In genomic region chr20:46090095-46090388, GRCh38 we compare ENCODE assay signal across 8 cellular contexts. TPM values are rescaled to one million over a fixed set of nuclear protein-coding genes. Genes with fewer than 3 reads are reported as not detected.
A peak's percentile ranks its signal among the peaks of the same experiment; 100 is the strongest.
DNase-seq lines count a peak whose midpoint lies in the region; ATAC-seq and TF ChIP-seq lines count a peak whose summit lies in the region.

No MANE protein-coding gene starts in this region.

- H3K79me2 ChIP-seq in mammary epithelial cell (ENCODE audit: insufficient read depth, low read length), result peaks cover 45% of the 10 kb centered on the region

- BruUV-seq in mammary epithelial cell (replicated peaks; lab: Mats Ljungman, UMichigan), result no TSS peak

- H3K9ac ChIP-seq in HUES6 (ENCODE audit: low read length) (no peak overlapping the region), mammary epithelial cell (ENCODE audit: insufficient read depth, low read length) (peak overlapping the region; percentile 84), muscle layer of colon (ENCODE audit: low read length) (no peak overlapping the region)

- H3K9me3 ChIP-seq in HUES6 (ENCODE audit: control insufficient read depth, insufficient read depth, low read depth, low read length) (no peaks in the 10 kb centered on the region), mammary epithelial cell (replicated peaks; ENCODE audit: insufficient read depth, low read length) (no peaks in the 10 kb centered on the region), muscle layer of colon (ENCODE audit: low read length) (no peaks in the 10 kb centered on the region)

- in situ Hi-C loops in mammary epithelial cell (cut with MboI; ENCODE audit: low sequenced_read_pairs in 2 of 2), result loop anchor here in 1 of 2 donors (25.0 kb wide), 1 partner anchor 278 kb away; the partner anchor contains the start of gene UBE2C

- ATAC-seq in GM21367 (IDR thresholded peaks at IDR 0.05; ENCODE audit: unreplicated experiment) (no peak), left colon (no peak)

- intact Hi-C loops in mammary epithelial cell (cut with micrococcal nuclease) (no loop called here), left colon (cut with DNase I, micrococcal nuclease) (no loop called here)

- TF ChIP-seq CTCF in AG04449 (IDR thresholded peaks at IDR 0.05; ENCODE audit: insufficient read depth, low read length, missing control alignments) (no peak), mammary epithelial cell (conservative IDR thresholded peaks at IDR 0.05 in 1 of 2, IDR thresholded peaks at IDR 0.05 in 1 of 2; ENCODE audit: extremely low read depth in 1 of 2, insufficient read depth in 1 of 2, low read depth in 1 of 2, low read length in 2 of 2) (no peak)

- H3K4me3 ChIP-seq in AG04449 (ENCODE audit: low read depth, low read length) (peak overlapping the region; percentile 92), HUES6 (ENCODE audit: low read depth, low read length) (peak overlapping the region; percentile 95), mammary epithelial cell (replicated peaks in 1 of 3; ENCODE audit: insufficient read depth in 1 of 3, low read depth in 2 of 3, low read length in 3 of 3) (peak overlapping the region; percentile 38 to 94 (median 91)), muscle layer of colon (ENCODE audit: low read depth in 1 of 2, low read length in 2 of 2) (peak overlapping the region; percentile 52 to 77)

- POLR2A ChIA-PET in AG04449 (lab: Yijun Ruan, JAX), result no interaction called here

- DNase-seq in AG04449 (ENCODE audit: low read depth, low spot score), result no peak
- no peak for DNase-seq in mammary epithelial cell
- no peak for DNase-seq in stimulated activated CD4-positive, alpha-beta T cell treated with anti-CD3 and anti-CD28 coated beads, Interleukin-1b, Interleukin-23, amount 100 ng/mL, for 48 hours
- DNase-seq in left colon, result no peak
- DNase-seq in hippocampal formation (lab: John Stamatoyannopoulos, UW), result no peak

- no peaks in the 10 kb centered on the region for H3K36me3 ChIP-seq in HUES6 (ENCODE audit: control insufficient read depth, insufficient read depth, low read length)
- no peaks in the 10 kb centered on the region for H3K36me3 ChIP-seq in mammary epithelial cell (ENCODE audit: insufficient read depth, low read length)
- no peaks in the 10 kb centered on the region for H3K36me3 ChIP-seq in muscle layer of colon (ENCODE audit: insufficient read depth, low read length)

- peak overlapping the region; percentile 94 for H2AFZ ChIP-seq in mammary epithelial cell (ENCODE audit: low read depth, low read length)

- no peaks in the 10 kb centered on the region for H3K27me3 ChIP-seq in HUES6 (ENCODE audit: control insufficient read depth, insufficient read depth, low read length)
- no peaks in the 10 kb centered on the region for H3K27me3 ChIP-seq in mammary epithelial cell (ENCODE audit: insufficient read depth, low read length)
- H3K27me3 ChIP-seq in muscle layer of colon (ENCODE audit: control insufficient read depth in 1 of 2, insufficient read depth in 2 of 2, low read length in 2 of 2), result no peaks in the 10 kb centered on the region

- 0% methylated on average over 5 of the region's 7 CpGs for WGBS in mammary epithelial cell (ENCODE audit: low coverage, missing lambda C conversion rate)

- dilution Hi-C loops in mammary epithelial cell (cut with HindIII; ENCODE audit: low sequenced_read_pairs), result no loop called here

- H3K4me1 ChIP-seq in HUES6 (ENCODE audit: control insufficient read depth, insufficient read depth, low read length) (peaks cover 13% of the 10 kb centered on the region), mammary epithelial cell (ENCODE audit: insufficient read depth, low read length) (peaks cover 17% of the 10 kb centered on the region), muscle layer of colon (ENCODE audit: insufficient read depth, low read length) (peaks cover 35% of the 10 kb centered on the region)

- peak overlapping the region; percentile 74 for H3K4me2 ChIP-seq in mammary epithelial cell (ENCODE audit: insufficient read depth, low read depth, low read length)

- peaks cover 6% of the 10 kb centered on the region for H4K20me1 ChIP-seq in mammary epithelial cell (ENCODE audit: insufficient read depth, low read length)

- CTCF ChIA-PET in AG04449 (lab: Yijun Ruan, JAX) (no interaction called here), mammary epithelial cell (lab: Charles Lee; ENCODE audit: low non-redundant PET) (no interaction called here)

- H3K27ac ChIP-seq in HUES6 (ENCODE audit: low read depth, low read length), result no peak overlapping the region
- H3K27ac ChIP-seq in mammary epithelial cell (ENCODE audit: insufficient read depth, low read depth, low read length), result peak overlapping the region; percentile 87
- H3K27ac ChIP-seq in muscle layer of colon (ENCODE audit: low read depth, low read length), result peak overlapping the region; percentile 89

RNA-seq across cellular contexts. Expression of gene NCOA5, which starts 0.3 kb away (rescaled TPM):
- total RNA-seq in mammary epithelial cell (10 to 100 TPM; 11.2 to 17.8 TPM), left colon (10 to 100 TPM; 20.8 to 24.1 TPM)
- 17.4 TPM for polyA plus RNA-seq in mammary epithelial cell
- polyA minus RNA-seq in mammary epithelial cell, result 20.1 TPM

RNA-seq across cellular contexts. Expression of gene CD40, which starts 28.1 kb away (rescaled TPM):
- total RNA-seq in mammary epithelial cell, result 1 to 10 TPM in 1 of 2 donors, not detected in 1; 3.2 TPM
- polyA plus RNA-seq in mammary epithelial cell, result 14.9 TPM
- polyA minus RNA-seq in mammary epithelial cell, result 0.31 TPM
- 1 to 10 TPM; 2.5 to 6.0 TPM for total RNA-seq in left colon
